Comparison of ENCODE assay signal across 16 cellular contexts in genomic region chr13:33235078-33235477, GRCh38. TPM values are rescaled to one million over a fixed set of nuclear protein-coding genes. Genes with fewer than 3 reads are reported as not detected.
A peak's percentile ranks its signal among the peaks of the same experiment; 100 is the strongest.
DNase-seq lines count a peak whose midpoint lies in the region; ATAC-seq and TF ChIP-seq lines count a peak whose summit lies in the region.
"Had no signal": no experiment of that assay in that cellular context is flagged by ENCODE, and none has a peak within 500 bp of the region (broad histone marks: within the 10 kb centered on the region; RNA-seq: fewer than 3 reads in every experiment).

No MANE protein-coding gene starts in this region.

- H3K4me1 ChIP-seq in adipocyte (ENCODE audit: control insufficient read depth, insufficient read depth, low read length): peaks cover 52% of the 10 kb centered on the region
- H3K4me1 ChIP-seq in foreskin keratinocyte: peaks cover 46% of the 10 kb centered on the region

- peak overlapping the region; percentile 63 for H3K9ac ChIP-seq in adipocyte (ENCODE audit: low read length)
- H3K9ac ChIP-seq: BLaER1 treated with 17β-estradiol and CSF1 and Interleukin-3, amounts not matched to agents 10 nM and 100 nM had no signal

- H3K9me3 Mint-ChIP-seq in nephron: peaks cover 4% of the 10 kb centered on the region

- H3K4me3 ChIP-seq in AG10803 (ENCODE audit: low read length) (no peak overlapping the region), adipocyte (ENCODE audit: low read length) (no peak overlapping the region)
- H3K4me3 ChIP-seq: BLaER1 treated with 17β-estradiol and CSF1 and Interleukin-3, amounts not matched to agents 10 nM and 100 nM had no signal

- peaks cover 3% of the 10 kb centered on the region for H3K9me3 ChIP-seq in adipocyte (ENCODE audit: control insufficient read depth, low read length)

- H3K4me3 Mint-ChIP-seq in nephron: peak overlapping the region in 1 of 3 experiments; percentile 2
- H3K4me3 Mint-ChIP-seq: activated CD4-positive, alpha-beta memory T cell treated with anti-CD3 and anti-CD28 coated beads, Interleukin-2, amount 10 ng/mL, durations not matched to agents 7 days and 5 days; activated naive CD8-positive, alpha-beta T cell treated with anti-CD3 and anti-CD28 coated beads for 36 hours; endodermal cell had no signal

- peak; percentile 34 for TF ChIP-seq CTCF in AG10803 (conservative IDR thresholded peaks at IDR 0.05; ENCODE audit: low read length)
- TF ChIP-seq CTCF in foreskin keratinocyte (conservative IDR thresholded peaks at IDR 0.05): no peak
- TF ChIP-seq CTCF in nephron (IDR thresholded peaks at IDR 0.05; ENCODE audit: unreplicated experiment in 3 of 3): no peak

- H3K27ac Mint-ChIP-seq in nephron: peak overlapping the region in 2 of 3 experiments; percentile 58 to 80
- H3K27ac Mint-ChIP-seq: activated CD4-positive, alpha-beta memory T cell treated with anti-CD3 and anti-CD28 coated beads, Interleukin-2, amount 10 ng/mL, durations not matched to agents 7 days and 5 days; activated naive CD8-positive, alpha-beta T cell treated with anti-CD3 and anti-CD28 coated beads for 36 hours; endodermal cell had no signal

- peaks cover 34% of the 10 kb centered on the region for H3K36me3 Mint-ChIP-seq in nephron (ENCODE audit: low read depth)

- DNase-seq in AG10803 (ENCODE audit: low read depth) (peak; percentile 90), adipocyte (ENCODE audit: low read depth) (peak; percentile 74), foreskin keratinocyte (no peak), SIG-M5 treated with dmso at 0.1 percent for 504 hours (lab: John Stamatoyannopoulos, UW; ENCODE audit: unreplicated experiment) (no peak)
- no peak for DNase-seq in stimulated activated CD4-positive, alpha-beta T cell treated with anti-CD3 and anti-CD28 coated beads, Interleukin-4, amount 100 ng/mL, for 4 hours
- DNase-seq: activated CD4-positive, alpha-beta memory T cell treated with anti-CD3 and anti-CD28 coated beads, Interleukin-2, amount 10 ng/mL, durations not matched to agents 7 days and 5 days; activated naive CD8-positive, alpha-beta T cell treated with anti-CD3 and anti-CD28 coated beads for 36 hours; endodermal cell; NCI-H1694; stimulated activated CD4-positive, alpha-beta T cell treated with anti-CD3 and anti-CD28 coated beads, Interleukin-2, amount 100 ng/mL, for 48 hours; substantia nigra; T-helper 1 cell had no signal

- H3K27me3 Mint-ChIP-seq in nephron (ENCODE audit: low read depth): peaks cover 3% of the 10 kb centered on the region

- no peaks in the 10 kb centered on the region for H3K36me3 ChIP-seq in adipocyte (ENCODE audit: control insufficient read depth, insufficient read depth, low read length, severe bottlenecking)
- H3K36me3 ChIP-seq: BLaER1 treated with 17β-estradiol and CSF1 and Interleukin-3, amounts not matched to agents 10 nM and 100 nM had no signal

- no peak for ATAC-seq in foreskin keratinocyte
- no peak for ATAC-seq in HG03457 (IDR thresholded peaks at IDR 0.05; ENCODE audit: unreplicated experiment)
- ATAC-seq in GM19035 (IDR thresholded peaks at IDR 0.05; ENCODE audit: unreplicated experiment): no peak

- H3K27me3 ChIP-seq in adipocyte (replicated peaks; ENCODE audit: control insufficient read depth, insufficient read depth, low read length): no peaks in the 10 kb centered on the region
- no peaks in the 10 kb centered on the region for H3K27me3 ChIP-seq in foreskin keratinocyte
- H3K27me3 ChIP-seq: BLaER1 treated with 17β-estradiol and CSF1 and Interleukin-3, amounts not matched to agents 10 nM and 100 nM had no signal

- H3K4me1 Mint-ChIP-seq in nephron: peaks cover 42% of the 10 kb centered on the region
- H3K4me1 Mint-ChIP-seq: activated CD4-positive, alpha-beta memory T cell treated with anti-CD3 and anti-CD28 coated beads, Interleukin-2, amount 10 ng/mL, durations not matched to agents 7 days and 5 days; activated naive CD8-positive, alpha-beta T cell treated with anti-CD3 and anti-CD28 coated beads for 36 hours; endodermal cell had no signal

- H3K27ac ChIP-seq in foreskin keratinocyte: peak overlapping the region; percentile 1
- H3K27ac ChIP-seq: BLaER1 treated with 17β-estradiol and CSF1 and Interleukin-3, amounts not matched to agents 10 nM and 100 nM had no signal

RNA-seq across cellular contexts. Expression of gene STARD13, which starts 50.5 kb away (rescaled TPM):
- total RNA-seq in foreskin keratinocyte: 12.6 and 13.2 TPM in 2 replicates
- 2.3 and 3.5 TPM in 2 replicates for polyA plus RNA-seq in foreskin keratinocyte

Comparison
In these comparisons a context has a peak if more than half of its experiments do, and no peak if none do; other contexts are left out.
1. DNase-seq: peak in AG10803 (single experiment) and adipocyte (single experiment); none in foreskin keratinocyte (0 of 2), stimulated activated CD4-positive, alpha-beta T cell treated with anti-CD3 and anti-CD28 coated beads, Interleukin-4, amount 100 ng/mL, for 4 hours (0 of 2) and SIG-M5 treated with dmso at 0.1 percent for 504 hours (single experiment).